In the genomic region with DNA sequence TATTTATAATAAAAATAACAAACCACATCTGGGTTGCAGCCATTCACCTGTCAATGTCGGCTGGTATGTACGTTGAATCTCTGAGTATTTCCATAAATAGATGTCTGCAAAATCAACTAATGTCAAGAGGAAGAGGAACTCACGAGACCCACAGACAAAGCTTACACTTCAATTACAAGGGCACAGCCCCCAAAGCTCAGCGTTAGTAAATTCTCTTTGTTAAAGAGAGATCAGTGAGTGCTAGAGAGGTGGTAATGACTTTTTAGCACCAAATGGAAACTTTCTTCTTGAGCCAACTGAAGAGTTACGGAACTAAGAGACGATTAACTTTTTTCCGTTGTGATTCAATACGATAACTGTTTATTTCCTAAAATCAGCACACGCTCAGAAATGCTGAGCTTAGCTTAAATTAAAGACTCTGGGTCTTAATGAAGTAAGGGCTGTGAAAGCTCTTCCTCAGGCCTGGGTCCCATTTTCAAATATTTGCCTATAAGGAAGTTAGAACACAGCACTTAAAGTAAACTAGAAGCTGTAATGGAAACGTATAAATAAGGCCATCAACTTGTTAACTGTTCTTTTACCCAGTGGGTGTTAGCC, we compare ENCODE assay signal across 13 cellular contexts. TPM values are rescaled to one million over a fixed set of nuclear protein-coding genes. Genes with fewer than 3 reads are reported as not detected.
DNase-seq lines count a peak whose midpoint lies in the region; ATAC-seq and TF ChIP-seq lines count a peak whose summit lies in the region.
"Had no signal": no experiment of that assay in that cellular context is flagged by ENCODE, and none has a peak within 500 bp of the region (broad histone marks: within the 10 kb centered on the region; RNA-seq: fewer than 3 reads in every experiment).

No MANE protein-coding gene starts in this region.

- H3K4me1 ChIP-seq in Peyer's patch (peaks cover 0 to 4% (median 0%) of the 10 kb centered on the region in 4 donors), duodenal mucosa (ENCODE audit: control insufficient read depth in 1 of 2, insufficient read depth in 2 of 2, low read length in 2 of 2) (peaks cover 4 to 6% of the 10 kb centered on the region in 2 donors)
- H3K4me1 ChIP-seq: colonic mucosa had no signal

- no peak for TF ChIP-seq CTCF in Peyer's patch (IDR thresholded peaks at IDR 0.05)

- ATAC-seq in activated T-cell treated with anti-CD3 and anti-CD28 coated beads, Interleukin-2, amount 50 U/mL, for 72 hours (replicated peaks in 1 of 2), result peak in 1 of 2 donors; percentile 42
- ATAC-seq in stimulated activated naive CD8-positive, alpha-beta T cell treated with anti-CD3 and anti-CD28 coated beads, Interleukin-15, amount 100 ng/mL, for 72 hours, result peak; percentile 62
- no peak for ATAC-seq in HG03045 (IDR thresholded peaks at IDR 0.05; ENCODE audit: unreplicated experiment)
- ATAC-seq: upper lobe of right lung had no signal

- H3K4me3 Mint-ChIP-seq in activated T-cell treated with anti-CD3 and anti-CD28 coated beads, Interleukin-2, amount 50 U/mL, for 72 hours, result peak overlapping the region in 1 of 2 donors; percentile 58
- H3K4me3 Mint-ChIP-seq in stimulated activated naive CD8-positive, alpha-beta T cell treated with anti-CD3 and anti-CD28 coated beads, Interleukin-15, amount 100 ng/mL, for 72 hours, result peak overlapping the region; percentile 41 to 49

- TF ChIP-seq POLR2A in Peyer's patch (IDR thresholded peaks at IDR 0.05), result no peak

- peak overlapping the region; percentile 84 for H3K27ac Mint-ChIP-seq in activated T-cell treated with anti-CD3 and anti-CD28 coated beads, Interleukin-2, amount 50 U/mL, for 72 hours
- H3K27ac Mint-ChIP-seq in stimulated activated naive CD8-positive, alpha-beta T cell treated with anti-CD3 and anti-CD28 coated beads, Interleukin-15, amount 100 ng/mL, for 72 hours, result peak overlapping the region; percentile 63 to 84

- peak overlapping the region in 3 of 4 donors; percentile 12 to 60 (median 49) for H3K27ac ChIP-seq in Peyer's patch
- H3K27ac ChIP-seq in duodenal mucosa (ENCODE audit: low read depth, low read length), result peak overlapping the region; percentile 36
- H3K27ac ChIP-seq: colonic mucosa, upper lobe of right lung had no signal

- H3K36me3 Mint-ChIP-seq in activated T-cell treated with anti-CD3 and anti-CD28 coated beads, Interleukin-2, amount 50 U/mL, for 72 hours (ENCODE audit: insufficient read depth in 2 of 2), result peaks cover 1 to 9% of the 10 kb centered on the region in 2 donors

- DNase-seq in activated T-cell treated with anti-CD3 and anti-CD28 coated beads, Interleukin-2, amount 50 U/mL, for 72 hours, result no peak
- DNase-seq in activated T-cell treated with anti-CD3 and anti-CD28 coated beads, Interleukin-2, amount 50 U/mL, for 48 hours, result no peak
- peak in 1 of 3 donors; percentile 28 for DNase-seq in Peyer's patch
- DNase-seq in stimulated activated naive CD8-positive, alpha-beta T cell treated with anti-CD3 and anti-CD28 coated beads, Interleukin-15, amount 100 ng/mL, for 72 hours, result no peak
- DNase-seq in ecto neural progenitor cell (ENCODE audit: low spot score), result no peak
- DNase-seq in NCI-H2107 treated with DMSO at 0.1 percent for 48 hours (lab: John Stamatoyannopoulos, UW; ENCODE audit: unreplicated experiment), result no peak
- DNase-seq: colonic mucosa, DMS79, H7, mesenchymal stem cell, upper lobe of right lung had no signal

- H3K36me3 ChIP-seq in Peyer's patch, result peaks cover 0 to 42% (median 0%) of the 10 kb centered on the region in 3 donors
- H3K36me3 ChIP-seq in duodenal mucosa (ENCODE audit: control insufficient read depth in 1 of 2, insufficient read depth in 2 of 2, low read length in 2 of 2), result peaks cover 10 to 41% of the 10 kb centered on the region in 2 donors
- H3K36me3 ChIP-seq: colonic mucosa had no signal

- H3K9me3 Mint-ChIP-seq in activated T-cell treated with anti-CD3 and anti-CD28 coated beads, Interleukin-2, amount 50 U/mL, for 72 hours, result no peaks in the 10 kb centered on the region
- no peaks in the 10 kb centered on the region for H3K9me3 Mint-ChIP-seq in stimulated activated naive CD8-positive, alpha-beta T cell treated with anti-CD3 and anti-CD28 coated beads, Interleukin-15, amount 100 ng/mL, for 72 hours

- H3K4me3 ChIP-seq in Peyer's patch (no peak overlapping the region), duodenal mucosa (ENCODE audit: low read depth in 1 of 2, low read length in 2 of 2) (no peak overlapping the region)
- H3K4me3 ChIP-seq: colonic mucosa, upper lobe of right lung had no signal

- peaks cover 21% of the 10 kb centered on the region for H3K4me1 Mint-ChIP-seq in activated T-cell treated with anti-CD3 and anti-CD28 coated beads, Interleukin-2, amount 50 U/mL, for 72 hours (ENCODE audit: low read depth)
- peaks cover 52% of the 10 kb centered on the region for H3K4me1 Mint-ChIP-seq in stimulated activated naive CD8-positive, alpha-beta T cell treated with anti-CD3 and anti-CD28 coated beads, Interleukin-15, amount 100 ng/mL, for 72 hours

- H3K9ac ChIP-seq in duodenal mucosa (ENCODE audit: low read depth in 1 of 2, low read length in 2 of 2), result no peak overlapping the region

- H3K27me3 ChIP-seq in Peyer's patch (no peaks in the 10 kb centered on the region), duodenal mucosa (ENCODE audit: control insufficient read depth in 1 of 2, insufficient read depth in 2 of 2, low read length in 2 of 2) (no peaks in the 10 kb centered on the region)
- H3K27me3 ChIP-seq: colonic mucosa, upper lobe of right lung had no signal

- no peaks in the 10 kb centered on the region for H3K27me3 Mint-ChIP-seq in activated T-cell treated with anti-CD3 and anti-CD28 coated beads, Interleukin-2, amount 50 U/mL, for 72 hours (ENCODE audit: low read depth)
- no peaks in the 10 kb centered on the region for H3K27me3 Mint-ChIP-seq in stimulated activated naive CD8-positive, alpha-beta T cell treated with anti-CD3 and anti-CD28 coated beads, Interleukin-15, amount 100 ng/mL, for 72 hours

- no peaks in the 10 kb centered on the region for H3K9me3 ChIP-seq in Peyer's patch
- H3K9me3 ChIP-seq in duodenal mucosa (ENCODE audit: control insufficient read depth in 1 of 2, low read length in 2 of 2), result no peaks in the 10 kb centered on the region
- H3K9me3 ChIP-seq: colonic mucosa, upper lobe of right lung had no signal

RNA-seq across cellular contexts. Expression of gene TFIP11, which starts 22.7 kb away (rescaled TPM):
- total RNA-seq in activated T-cell treated with anti-CD3 and anti-CD28 coated beads, Interleukin-2, amount 50 U/mL, for 72 hours, result 10 to 100 TPM; 47.0 to 62.5 TPM
- total RNA-seq in Peyer's patch, result 10 to 100 TPM; 24.0 to 46.2 (median 30.8) TPM

RNA-seq across cellular contexts. Expression of gene SRRD, which starts 51.3 kb away (rescaled TPM):
- 10 to 100 TPM; 13.5 to 20.0 TPM for total RNA-seq in activated T-cell treated with anti-CD3 and anti-CD28 coated beads, Interleukin-2, amount 50 U/mL, for 72 hours
- 10 to 100 TPM in 2 of 4 donors, 1 to 10 TPM in 2; 4.2 to 17.3 (median 10.1) TPM for total RNA-seq in Peyer's patch

RNA-seq across cellular contexts. Expression of gene HPS4, which starts 51.4 kb away (rescaled TPM):
- 10 to 100 TPM; 50.5 to 62.2 TPM for total RNA-seq in activated T-cell treated with anti-CD3 and anti-CD28 coated beads, Interleukin-2, amount 50 U/mL, for 72 hours
- 10 to 100 TPM; 22.8 to 74.3 (median 47.0) TPM for total RNA-seq in Peyer's patch

RNA-seq across cellular contexts. Expression of gene TPST2, which starts 55.0 kb away (rescaled TPM):
- total RNA-seq in activated T-cell treated with anti-CD3 and anti-CD28 coated beads, Interleukin-2, amount 50 U/mL, for 72 hours, result 10 to 100 TPM; 19.0 to 23.2 TPM
- 10 to 100 TPM; 26.8 to 47.9 (median 38.5) TPM for total RNA-seq in Peyer's patch
